1 cellular context compared by ENCODE assay signal in the genomic region with DNA sequence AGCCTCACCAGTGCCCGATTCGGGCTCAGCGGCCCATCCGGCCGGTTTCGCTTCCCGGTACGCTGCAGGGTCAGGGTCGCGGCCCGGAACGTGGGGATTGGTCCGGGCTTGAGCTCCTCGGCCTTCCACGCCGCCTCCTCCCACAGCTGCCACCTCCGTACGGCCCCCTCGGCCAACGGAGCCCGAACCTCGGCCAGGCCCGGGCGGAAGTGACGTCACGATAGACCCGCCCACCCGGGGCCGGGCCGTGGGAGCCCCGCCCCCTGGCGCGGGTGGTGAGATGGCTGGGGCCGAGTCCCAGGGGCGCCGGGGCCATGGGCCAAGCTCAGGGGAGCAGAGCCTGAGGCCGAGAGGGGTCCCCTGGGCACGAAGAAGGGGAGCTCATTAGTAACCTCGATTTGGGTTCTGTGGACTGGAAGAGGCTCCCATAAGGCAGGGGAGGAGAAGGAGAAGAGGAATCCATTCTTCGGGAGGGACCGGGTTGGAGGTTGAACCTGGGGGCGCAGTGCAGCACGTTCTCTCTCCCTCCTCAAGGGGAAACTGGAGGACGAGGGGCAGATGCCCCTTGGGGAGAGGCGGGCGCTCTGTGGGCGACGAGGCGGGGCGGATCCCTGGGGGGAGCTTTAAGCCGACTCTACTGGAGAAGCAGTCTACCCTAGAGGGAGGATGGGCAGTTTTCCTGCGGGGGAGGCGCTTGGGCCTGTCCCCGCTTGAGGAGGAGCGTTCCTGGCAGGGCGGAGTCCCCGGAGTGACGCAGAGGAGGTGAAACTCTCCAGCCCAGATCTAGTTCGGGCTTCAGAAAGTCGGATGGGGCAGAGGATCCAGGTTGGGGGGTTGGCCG.
TF ChIP-seq lines count a peak whose summit lies in the region.

A gene with protein sequence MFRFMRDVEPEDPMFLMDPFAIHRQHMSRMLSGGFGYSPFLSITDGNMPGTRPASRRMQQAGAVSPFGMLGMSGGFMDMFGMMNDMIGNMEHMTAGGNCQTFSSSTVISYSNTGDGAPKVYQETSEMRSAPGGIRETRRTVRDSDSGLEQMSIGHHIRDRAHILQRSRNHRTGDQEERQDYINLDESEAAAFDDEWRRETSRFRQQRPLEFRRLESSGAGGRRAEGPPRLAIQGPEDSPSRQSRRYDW (minus strand): TSS at position 211 of the 841 bp plus-strand sequence. CDS start 807 bp downstream, outside the sequence.

TF ChIP-seq in HCT116, 20 proteins besides CTCF, POLR2A, EP300 and RAD21 (continued from another document):
- TF ChIP-seq, protein P1, sequence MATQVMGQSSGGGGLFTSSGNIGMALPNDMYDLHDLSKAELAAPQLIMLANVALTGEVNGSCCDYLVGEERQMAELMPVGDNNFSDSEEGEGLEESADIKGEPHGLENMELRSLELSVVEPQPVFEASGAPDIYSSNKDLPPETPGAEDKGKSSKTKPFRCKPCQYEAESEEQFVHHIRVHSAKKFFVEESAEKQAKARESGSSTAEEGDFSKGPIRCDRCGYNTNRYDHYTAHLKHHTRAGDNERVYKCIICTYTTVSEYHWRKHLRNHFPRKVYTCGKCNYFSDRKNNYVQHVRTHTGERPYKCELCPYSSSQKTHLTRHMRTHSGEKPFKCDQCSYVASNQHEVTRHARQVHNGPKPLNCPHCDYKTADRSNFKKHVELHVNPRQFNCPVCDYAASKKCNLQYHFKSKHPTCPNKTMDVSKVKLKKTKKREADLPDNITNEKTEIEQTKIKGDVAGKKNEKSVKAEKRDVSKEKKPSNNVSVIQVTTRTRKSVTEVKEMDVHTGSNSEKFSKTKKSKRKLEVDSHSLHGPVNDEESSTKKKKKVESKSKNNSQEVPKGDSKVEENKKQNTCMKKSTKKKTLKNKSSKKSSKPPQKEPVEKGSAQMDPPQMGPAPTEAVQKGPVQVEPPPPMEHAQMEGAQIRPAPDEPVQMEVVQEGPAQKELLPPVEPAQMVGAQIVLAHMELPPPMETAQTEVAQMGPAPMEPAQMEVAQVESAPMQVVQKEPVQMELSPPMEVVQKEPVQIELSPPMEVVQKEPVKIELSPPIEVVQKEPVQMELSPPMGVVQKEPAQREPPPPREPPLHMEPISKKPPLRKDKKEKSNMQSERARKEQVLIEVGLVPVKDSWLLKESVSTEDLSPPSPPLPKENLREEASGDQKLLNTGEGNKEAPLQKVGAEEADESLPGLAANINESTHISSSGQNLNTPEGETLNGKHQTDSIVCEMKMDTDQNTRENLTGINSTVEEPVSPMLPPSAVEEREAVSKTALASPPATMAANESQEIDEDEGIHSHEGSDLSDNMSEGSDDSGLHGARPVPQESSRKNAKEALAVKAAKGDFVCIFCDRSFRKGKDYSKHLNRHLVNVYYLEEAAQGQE (IDR thresholded peaks at IDR 0.05; ENCODE audit: low read depth): no peak
- TF ChIP-seq, protein P2, sequence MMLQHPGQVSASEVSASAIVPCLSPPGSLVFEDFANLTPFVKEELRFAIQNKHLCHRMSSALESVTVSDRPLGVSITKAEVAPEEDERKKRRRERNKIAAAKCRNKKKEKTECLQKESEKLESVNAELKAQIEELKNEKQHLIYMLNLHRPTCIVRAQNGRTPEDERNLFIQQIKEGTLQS (IDR thresholded peaks at IDR 0.05): no peak
- TF ChIP-seq ELF1 (IDR thresholded peaks at IDR 0.05; ENCODE audit: borderline replicate concordance, low read depth) (no peak), EZH2phosphoT487 (IDR thresholded peaks at IDR 0.05; ENCODE audit: borderline replicate concordance) (no peak), SP1 (IDR thresholded peaks at IDR 0.05; ENCODE audit: low read depth) (peak; percentile 44; the same call in 1 of the 2 replicates)
- TF ChIP-seq, protein P3, sequence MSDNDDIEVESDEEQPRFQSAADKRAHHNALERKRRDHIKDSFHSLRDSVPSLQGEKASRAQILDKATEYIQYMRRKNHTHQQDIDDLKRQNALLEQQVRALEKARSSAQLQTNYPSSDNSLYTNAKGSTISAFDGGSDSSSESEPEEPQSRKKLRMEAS (IDR thresholded peaks at IDR 0.05): no peak
